1 cellular context compared by ENCODE assay signal in the genomic region with DNA sequence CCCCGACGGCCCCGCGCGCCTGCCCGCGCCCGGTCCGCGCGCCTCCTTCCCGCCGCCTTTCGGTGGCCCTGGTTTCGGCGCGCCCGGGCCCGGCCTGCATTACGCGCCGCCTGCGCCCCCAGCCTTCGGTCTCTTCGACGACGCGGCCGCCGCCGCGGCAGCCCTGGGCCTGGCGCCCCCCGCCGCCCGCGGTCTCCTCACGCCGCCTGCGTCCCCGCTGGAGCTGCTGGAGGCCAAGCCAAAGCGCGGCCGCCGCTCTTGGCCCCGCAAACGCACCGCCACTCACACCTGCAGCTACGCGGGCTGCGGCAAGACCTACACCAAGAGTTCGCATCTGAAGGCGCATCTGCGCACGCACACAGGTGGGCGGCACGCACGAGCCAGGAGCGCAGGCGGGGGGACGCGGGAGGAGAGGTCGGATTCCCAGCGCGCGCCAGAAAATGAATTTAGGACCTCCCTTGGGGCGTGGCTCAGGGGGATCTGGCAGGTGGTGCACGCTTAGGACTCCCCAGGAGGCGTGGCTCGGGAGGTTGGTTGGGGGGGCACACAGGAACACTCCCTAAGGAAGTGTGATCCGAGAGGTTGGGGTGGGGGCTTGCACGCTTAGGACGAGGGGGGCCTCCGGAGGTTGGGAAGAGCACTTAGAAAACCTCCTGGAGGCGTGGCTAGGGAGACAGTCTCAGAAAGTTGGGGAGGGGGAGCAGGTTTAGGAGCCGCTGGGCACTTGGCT.
TF ChIP-seq lines count a peak whose summit lies in the region.

No MANE protein-coding gene starts in this region.

TF ChIP-seq in A549, 52 proteins besides CTCF, POLR2A, EP300 and RAD21 (continued from another document):
- no peak for TF ChIP-seq PHF8 (IDR thresholded peaks at IDR 0.05; ENCODE audit: borderline replicate concordance, low read depth)
